ENCODE assay signal across 8 cellular contexts in genomic region chr3:13479332-13479581, GRCh38. TPM values are rescaled to one million over a fixed set of nuclear protein-coding genes. Genes with fewer than 3 reads are reported as not detected.
DNase-seq lines count a peak whose midpoint lies in the region; ATAC-seq and TF ChIP-seq lines count a peak whose summit lies in the region.

No MANE protein-coding gene starts in this region.

- no peak overlapping the region for H3K23ac ChIP-seq in mesenchymal stem cell (ENCODE audit: low read length in 2 of 2)

- H3K14ac ChIP-seq in mesenchymal stem cell (ENCODE audit: low read length in 2 of 2): no peak overlapping the region

- H3K9me3 Mint-ChIP-seq in GM23338: no peaks in the 10 kb centered on the region
- no peaks in the 10 kb centered on the region for H3K9me3 Mint-ChIP-seq in T-helper 1 cell treated with Interleukin-12 subunit alpha and Interleukin-12 subunit beta and Interleukin-4 antibody, amounts not matched to agents 30 μg/mL and 1 μg/mL, for 36 hours

- H3K27me3 ChIP-seq in GM23338 (ENCODE audit: insufficient read depth): no peaks in the 10 kb centered on the region
- H3K27me3 ChIP-seq in duodenal mucosa (ENCODE audit: control insufficient read depth in 1 of 2, insufficient read depth in 2 of 2, low read length in 2 of 2): no peaks in the 10 kb centered on the region
- H3K27me3 ChIP-seq in mesenchymal stem cell (ENCODE audit: control insufficient read depth in 1 of 2, insufficient read depth in 1 of 2, low read length in 2 of 2): peaks cover 3 to 9% of the 10 kb centered on the region in 2 experiments

- no peaks in the 10 kb centered on the region for H3K9me3 ChIP-seq in duodenal mucosa (ENCODE audit: control insufficient read depth in 1 of 2, low read length in 2 of 2)
- no peaks in the 10 kb centered on the region for H3K9me3 ChIP-seq in mesenchymal stem cell (ENCODE audit: control insufficient read depth, low read length)

- peaks cover 25% of the 10 kb centered on the region for H3K27me3 Mint-ChIP-seq in GM23338 (ENCODE audit: insufficient read depth, low read depth, poor library complexity)
- peaks cover 15% of the 10 kb centered on the region for H3K27me3 Mint-ChIP-seq in T-helper 1 cell treated with Interleukin-12 subunit alpha and Interleukin-12 subunit beta and Interleukin-4 antibody, amounts not matched to agents 30 μg/mL and 1 μg/mL, for 36 hours (ENCODE audit: low read depth)

- ATAC-seq in GM23338 (peak; percentile 49), GM19023 (IDR thresholded peaks at IDR 0.05; ENCODE audit: unreplicated experiment) (no peak)

- H3K27ac Mint-ChIP-seq in GM23338: peak overlapping the region; percentile 93
- H3K27ac Mint-ChIP-seq in T-helper 1 cell treated with Interleukin-12 subunit alpha and Interleukin-12 subunit beta and Interleukin-4 antibody, amounts not matched to agents 30 μg/mL and 1 μg/mL, for 36 hours: peak overlapping the region; percentile 80

- DNase-seq in AG04449 (ENCODE audit: low read depth, low spot score) (no peak), GM23338 (ENCODE audit: low spot score) (peak; percentile 71), mesenchymal stem cell (no peak), glomerular visceral epithelial cell (ENCODE audit: extremely low spot score) (no peak)
- peak; percentile 17 to 20 for DNase-seq in stimulated activated CD8-positive, alpha-beta memory T cell treated with anti-CD3 and anti-CD28 coated beads, Interleukin-15, amount 100 ng/mL, for 48 hours (ENCODE audit: low read depth in 2 of 2)

- H3K36me3 ChIP-seq in GM23338 (ENCODE audit: insufficient read depth): no peaks in the 10 kb centered on the region
- no peaks in the 10 kb centered on the region for H3K36me3 ChIP-seq in duodenal mucosa (ENCODE audit: control insufficient read depth in 1 of 2, insufficient read depth in 2 of 2, low read length in 2 of 2)
- peaks cover 0 to 4% of the 10 kb centered on the region in 2 experiments for H3K36me3 ChIP-seq in mesenchymal stem cell (ENCODE audit: control insufficient read depth in 1 of 2, insufficient read depth in 2 of 2, low read depth in 1 of 2, low read length in 2 of 2)

- peak overlapping the region; percentile 95 for H3K4me2 ChIP-seq in GM23338
- peak overlapping the region; percentile 87 for H3K4me2 ChIP-seq in mesenchymal stem cell (ENCODE audit: low read length, poor library complexity, severe bottlenecking)

- peak overlapping the region; percentile 86 for H3K4me3 Mint-ChIP-seq in GM23338
- peak overlapping the region; percentile 86 for H3K4me3 Mint-ChIP-seq in T-helper 1 cell treated with Interleukin-12 subunit alpha and Interleukin-12 subunit beta and Interleukin-4 antibody, amounts not matched to agents 30 μg/mL and 1 μg/mL, for 36 hours

- H4K91ac ChIP-seq in mesenchymal stem cell (ENCODE audit: low read length): peak overlapping the region; percentile 70

- H2BK5ac ChIP-seq in mesenchymal stem cell (ENCODE audit: low read depth, low read length, poor library complexity, severe bottlenecking): no peak overlapping the region

- WGBS in mesenchymal stem cell: 32% methylated on average over 13 of the region's 13 CpGs

- H3K4ac ChIP-seq in mesenchymal stem cell (ENCODE audit: low read depth in 1 of 2, low read length in 2 of 2): peak overlapping the region; percentile 5 to 73

- peak overlapping the region; percentile 96 for H2AFZ ChIP-seq in GM23338
- H2AFZ ChIP-seq in mesenchymal stem cell (ENCODE audit: low read depth, low read length): peak overlapping the region; percentile 59

- H2BK12ac ChIP-seq in mesenchymal stem cell (ENCODE audit: low read length in 2 of 2): no peak overlapping the region

- no peak for TF ChIP-seq CTCF in AG04449 (IDR thresholded peaks at IDR 0.05; ENCODE audit: insufficient read depth, low read length, missing control alignments)
- TF ChIP-seq CTCF in GM23338 (conservative IDR thresholded peaks at IDR 0.05; ENCODE audit: low read depth in 2 of 2): no peak

- H3K4me3 ChIP-seq in AG04449 (ENCODE audit: low read depth, low read length) (peak overlapping the region; percentile 78), GM23338 (peak overlapping the region; percentile 82), duodenal mucosa (ENCODE audit: low read depth in 1 of 2, low read length in 2 of 2) (peak overlapping the region; percentile 88 to 89), mesenchymal stem cell (ENCODE audit: insufficient read depth in 1 of 2, low read depth in 1 of 2, low read length in 2 of 2) (peak overlapping the region; percentile 72 to 82)

- CTCF ChIA-PET in AG04449 (lab: Yijun Ruan, JAX): interaction anchor here (0.8 to 10.5 kb wide), 8 partner anchors 16 to 484 kb away, joined by 3 to 142 read pairs (median 8); no protein-coding TSS in a partner anchor

- peaks cover 43% of the 10 kb centered on the region for H3K4me1 Mint-ChIP-seq in GM23338
- H3K4me1 Mint-ChIP-seq in T-helper 1 cell treated with Interleukin-12 subunit alpha and Interleukin-12 subunit beta and Interleukin-4 antibody, amounts not matched to agents 30 μg/mL and 1 μg/mL, for 36 hours (ENCODE audit: low read depth): peaks cover 4% of the 10 kb centered on the region

- POLR2A ChIA-PET in AG04449 (lab: Yijun Ruan, JAX): interaction anchor here (1.5 kb wide), 1 partner anchor 27 kb away, joined by 4 read pairs; no protein-coding TSS in a partner anchor

- no peak overlapping the region for H2BK120ac ChIP-seq in mesenchymal stem cell (ENCODE audit: low read depth, low read length)

- H2BK15ac ChIP-seq in mesenchymal stem cell (ENCODE audit: low read depth, poor library complexity, severe bottlenecking): no peak overlapping the region

- H3K9ac ChIP-seq in duodenal mucosa (ENCODE audit: low read depth in 1 of 2, low read length in 2 of 2) (peak overlapping the region; percentile 87 to 97), mesenchymal stem cell (ENCODE audit: low read length) (peak overlapping the region; percentile 91)

- H3K18ac ChIP-seq in mesenchymal stem cell (ENCODE audit: low read depth in 1 of 2, low read length in 2 of 2): peak overlapping the region; percentile 90 to 95

- peaks cover 3% of the 10 kb centered on the region; the same call in 1 of the 3 replicates for H3K36me3 Mint-ChIP-seq in GM23338 (ENCODE audit: low read depth)
- H3K36me3 Mint-ChIP-seq in T-helper 1 cell treated with Interleukin-12 subunit alpha and Interleukin-12 subunit beta and Interleukin-4 antibody, amounts not matched to agents 30 μg/mL and 1 μg/mL, for 36 hours (ENCODE audit: low read depth): no peaks in the 10 kb centered on the region

- no peaks in the 10 kb centered on the region for H3K79me2 ChIP-seq in GM23338 (replicated peaks; ENCODE audit: insufficient read depth)

- no peaks in the 10 kb centered on the region for H3K9me2 ChIP-seq in GM23338 (ENCODE audit: insufficient read depth)

- H3F3A ChIP-seq in GM23338 (replicated peaks; ENCODE audit: low read depth): peaks cover 22% of the 10 kb centered on the region

- H3K4me1 ChIP-seq in GM23338 (ENCODE audit: insufficient read depth) (peaks cover 8% of the 10 kb centered on the region), duodenal mucosa (ENCODE audit: control insufficient read depth in 1 of 2, insufficient read depth in 2 of 2, low read length in 2 of 2) (peaks cover 21 to 32% of the 10 kb centered on the region in 2 donors), mesenchymal stem cell (ENCODE audit: control insufficient read depth, insufficient read depth, low read depth, low read length) (peaks cover 12% of the 10 kb centered on the region)

- H2AK5ac ChIP-seq in mesenchymal stem cell (ENCODE audit: low read length, severe bottlenecking): no peak overlapping the region

- peak overlapping the region; percentile 97 for H4K8ac ChIP-seq in mesenchymal stem cell (ENCODE audit: low read length)

- peaks cover 3% of the 10 kb centered on the region for H3K79me1 ChIP-seq in mesenchymal stem cell (replicated peaks; ENCODE audit: low read length, poor library complexity, severe bottlenecking)

- peak overlapping the region; percentile 87; the same call in 1 of the 2 replicates for H3K27ac ChIP-seq in GM23338 (ENCODE audit: low read depth)
- peak overlapping the region; percentile 77 for H3K27ac ChIP-seq in duodenal mucosa (ENCODE audit: low read depth, low read length)
- H3K27ac ChIP-seq in mesenchymal stem cell (ENCODE audit: low read length, poor library complexity, severe bottlenecking): no peak overlapping the region

- no peaks in the 10 kb centered on the region for H4K20me1 ChIP-seq in GM23338 (replicated peaks; ENCODE audit: insufficient read depth)

TF ChIP-seq in GM23338, 12 proteins besides CTCF, POLR2A, EP300 and RAD21 (continues in another document):
- TF ChIP-seq ZNF114 (CRISPR knock-in tag; IDR thresholded peaks at IDR 0.05) (no peak), ZNF331 (CRISPR knock-in tag; IDR thresholded peaks at IDR 0.05; ENCODE audit: low read depth) (no peak), POLR2AphosphoS5 (IDR thresholded peaks at IDR 0.05; ENCODE audit: low read depth) (no peak), EZH2phosphoT487 (IDR thresholded peaks at IDR 0.05; ENCODE audit: unreplicated experiment) (no peak), ETS1 (IDR thresholded peaks at IDR 0.05) (no peak), NANOG (IDR thresholded peaks at IDR 0.05; ENCODE audit: borderline replicate concordance) (no peak)

RNA-seq across cellular contexts. Expression of gene HDAC11, which starts 0.8 kb away (rescaled TPM):
- total RNA-seq in GM23338 (2014; rRNA removed; shearing (Covaris generic)): 11.1 and 15.8 TPM in 2 replicates
- polyA plus RNA-seq in GM23338 (2016; fragmentation: Nextera tagmentation; extraction: Ambion mirVana): 3.5 and 5.4 TPM in 2 replicates
- 7.0 TPM for polyA plus RNA-seq in mesenchymal stem cell (2013, experiment 1 of 2)
- polyA plus RNA-seq in mesenchymal stem cell (2013, experiment 2 of 2): 9.6 TPM

RNA-seq across cellular contexts. Expression of gene NUP210, which starts 59.1 kb away (rescaled TPM):
- total RNA-seq in GM23338 (2014; rRNA removed; shearing (Covaris generic)): 72.7 and 73.9 TPM in 2 replicates
- polyA plus RNA-seq in GM23338 (2016; fragmentation: Nextera tagmentation; extraction: Ambion mirVana): 13.8 and 14.1 TPM in 2 replicates
- polyA plus RNA-seq in mesenchymal stem cell (2013, experiment 1 of 2): 0.04 TPM
- 0.04 TPM for polyA plus RNA-seq in mesenchymal stem cell (2013, experiment 2 of 2)

Comparison
In these comparisons a context has a peak if more than half of its experiments do, and no peak if none do; other contexts are left out.
1. DNase-seq: peak in GM23338 (single experiment) and stimulated activated CD8-positive, alpha-beta memory T cell treated with anti-CD3 and anti-CD28 coated beads, Interleukin-15, amount 100 ng/mL, for 48 hours (2 of 2); none in AG04449 (single experiment), mesenchymal stem cell (single experiment) and glomerular visceral epithelial cell (single experiment).
2. Peak in every context shown above with its lines, with median percentiles within 50 percentile points of each other: H3K4me3 ChIP-seq.